ENCODE assay signal across 2 cellular contexts in the genomic region with DNA sequence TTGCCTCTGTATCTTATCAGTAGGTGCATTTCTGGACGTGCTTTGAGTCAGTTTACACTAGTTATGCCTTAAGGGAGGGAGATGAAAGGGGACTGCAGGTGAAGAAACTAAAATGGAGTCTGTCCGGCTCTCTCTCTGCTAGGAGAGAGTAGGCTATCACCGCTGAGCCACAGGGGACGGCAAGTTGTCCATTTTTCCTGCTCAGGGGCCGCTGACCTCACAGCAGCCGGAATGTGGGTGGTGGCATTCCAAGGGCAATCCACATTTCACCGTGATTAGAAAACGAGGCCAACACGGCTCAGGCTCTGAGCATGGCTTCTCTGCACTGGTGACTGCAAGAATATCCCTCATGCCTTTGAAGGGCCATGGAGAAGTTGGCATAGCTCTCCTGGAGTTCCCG.
A peak's percentile ranks its signal among the peaks of the same experiment; 100 is the strongest.
TF ChIP-seq lines count a peak whose summit lies in the region.

No MANE protein-coding gene starts in this region.

TF ChIP-seq in A549, 52 proteins besides CTCF, POLR2A, EP300 and RAD21 (continued from another document):
- no peak for TF ChIP-seq JUN (IDR thresholded peaks at IDR 0.05)
- TF ChIP-seq NR3C1 (IDR thresholded peaks at IDR 0.05) = no peak
- TF ChIP-seq CBX2 (IDR thresholded peaks at IDR 0.05; ENCODE audit: borderline replicate concordance, low read depth) = no peak
- TF ChIP-seq, protein P1, sequence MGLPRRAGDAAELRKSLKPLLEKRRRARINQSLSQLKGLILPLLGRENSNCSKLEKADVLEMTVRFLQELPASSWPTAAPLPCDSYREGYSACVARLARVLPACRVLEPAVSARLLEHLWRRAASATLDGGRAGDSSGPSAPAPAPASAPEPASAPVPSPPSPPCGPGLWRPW (IDR thresholded peaks at IDR 0.05) = no peak
- no peak for TF ChIP-seq CHD2 (IDR thresholded peaks at IDR 0.05; ENCODE audit: low read length, partially characterized antibody)
- TF ChIP-seq HOXB5 (CRISPR knock-in tag; IDR thresholded peaks at IDR 0.05) = peak; percentile 93
- TF ChIP-seq RARB (CRISPR knock-in tag; IDR thresholded peaks at IDR 0.05) = no peak
- no peak for TF ChIP-seq HDAC2 (IDR thresholded peaks at IDR 0.05)
- no peak for TF ChIP-seq BCL3 (IDR thresholded peaks at IDR 0.05)
- TF ChIP-seq TFCP2L1 (CRISPR knock-in tag; IDR thresholded peaks at IDR 0.05) = no peak
- TF ChIP-seq RCOR1 (IDR thresholded peaks at IDR 0.05; ENCODE audit: low read depth, low read length) = no peak
- TF ChIP-seq SREBF2 (IDR thresholded peaks at IDR 0.05) = no peak
- no peak for TF ChIP-seq KDM5A (IDR thresholded peaks at IDR 0.05)
- no peak for TF ChIP-seq RFX5 (IDR thresholded peaks at IDR 0.05)
- no peak for TF ChIP-seq MAZ (IDR thresholded peaks at IDR 0.05; ENCODE audit: borderline replicate concordance, low read depth, low read length)
- TF ChIP-seq MAFK (IDR thresholded peaks at IDR 0.05; ENCODE audit: partially characterized antibody) = no peak
- TF ChIP-seq, protein P2, sequence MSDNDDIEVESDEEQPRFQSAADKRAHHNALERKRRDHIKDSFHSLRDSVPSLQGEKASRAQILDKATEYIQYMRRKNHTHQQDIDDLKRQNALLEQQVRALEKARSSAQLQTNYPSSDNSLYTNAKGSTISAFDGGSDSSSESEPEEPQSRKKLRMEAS (IDR thresholded peaks at IDR 0.05) = peak; percentile 50; the same call in 1 of the 2 replicates
- no peak for TF ChIP-seq CHD4 (IDR thresholded peaks at IDR 0.05; ENCODE audit: borderline replicate concordance)
- peak; percentile 68; the same call in 1 of the 2 replicates for TF ChIP-seq HEYL (CRISPR knock-in tag; IDR thresholded peaks at IDR 0.05)
- no peak for TF ChIP-seq MYC (IDR thresholded peaks at IDR 0.05; ENCODE audit: borderline replicate concordance, low read length)
- TF ChIP-seq EHMT2 (IDR thresholded peaks at IDR 0.05; ENCODE audit: low read depth) = no peak
- TF ChIP-seq NPAS2 (CRISPR knock-in tag; IDR thresholded peaks at IDR 0.05; ENCODE audit: borderline replicate concordance) = no peak
- no peak for TF ChIP-seq RNF2 (IDR thresholded peaks at IDR 0.05; ENCODE audit: borderline replicate concordance, low read depth)
- TF ChIP-seq CBX8 (IDR thresholded peaks at IDR 0.05) = no peak
- no peak for TF ChIP-seq REST (IDR thresholded peaks at IDR 0.05)
- TF ChIP-seq SMC3 (IDR thresholded peaks at IDR 0.05) = no peak
- no peak for TF ChIP-seq JUNB (IDR thresholded peaks at IDR 0.05)
- TF ChIP-seq PHF8 (IDR thresholded peaks at IDR 0.05; ENCODE audit: borderline replicate concordance, low read depth) = no peak
- TF ChIP-seq, protein P3, sequence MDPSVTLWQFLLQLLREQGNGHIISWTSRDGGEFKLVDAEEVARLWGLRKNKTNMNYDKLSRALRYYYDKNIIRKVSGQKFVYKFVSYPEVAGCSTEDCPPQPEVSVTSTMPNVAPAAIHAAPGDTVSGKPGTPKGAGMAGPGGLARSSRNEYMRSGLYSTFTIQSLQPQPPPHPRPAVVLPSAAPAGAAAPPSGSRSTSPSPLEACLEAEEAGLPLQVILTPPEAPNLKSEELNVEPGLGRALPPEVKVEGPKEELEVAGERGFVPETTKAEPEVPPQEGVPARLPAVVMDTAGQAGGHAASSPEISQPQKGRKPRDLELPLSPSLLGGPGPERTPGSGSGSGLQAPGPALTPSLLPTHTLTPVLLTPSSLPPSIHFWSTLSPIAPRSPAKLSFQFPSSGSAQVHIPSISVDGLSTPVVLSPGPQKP (IDR thresholded peaks at IDR 0.05; ENCODE audit: low read depth, low read length) = no peak
- TF ChIP-seq, protein P4, sequence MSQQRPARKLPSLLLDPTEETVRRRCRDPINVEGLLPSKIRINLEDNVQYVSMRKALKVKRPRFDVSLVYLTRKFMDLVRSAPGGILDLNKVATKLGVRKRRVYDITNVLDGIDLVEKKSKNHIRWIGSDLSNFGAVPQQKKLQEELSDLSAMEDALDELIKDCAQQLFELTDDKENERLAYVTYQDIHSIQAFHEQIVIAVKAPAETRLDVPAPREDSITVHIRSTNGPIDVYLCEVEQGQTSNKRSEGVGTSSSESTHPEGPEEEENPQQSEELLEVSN (IDR thresholded peaks at IDR 0.05; ENCODE audit: borderline replicate concordance, low read depth) = no peak
- TF ChIP-seq FOSB (CRISPR knock-in tag; IDR thresholded peaks at IDR 0.05) = no peak
TF ChIP-seq in A549: peak in this region for 9.

TF ChIP-seq in HepG2, 621 proteins besides CTCF, POLR2A, EP300 and RAD21 (continued from another document):
- no peak for TF ChIP-seq GLMP (CRISPR knock-in tag; IDR thresholded peaks at IDR 0.05; ENCODE audit: borderline replicate concordance)
- TF ChIP-seq KAT7 (CRISPR knock-in tag; IDR thresholded peaks at IDR 0.05; ENCODE audit: borderline replicate concordance) = no peak
- peak; percentile 93 for TF ChIP-seq TEAD3 (CRISPR knock-in tag; optimal IDR thresholded peaks at IDR 0.05; ENCODE audit: borderline replicate concordance)
- peak; percentile 52 for TF ChIP-seq HOXA3 (CRISPR knock-in tag; IDR thresholded peaks at IDR 0.05)
- TF ChIP-seq, protein P5, sequence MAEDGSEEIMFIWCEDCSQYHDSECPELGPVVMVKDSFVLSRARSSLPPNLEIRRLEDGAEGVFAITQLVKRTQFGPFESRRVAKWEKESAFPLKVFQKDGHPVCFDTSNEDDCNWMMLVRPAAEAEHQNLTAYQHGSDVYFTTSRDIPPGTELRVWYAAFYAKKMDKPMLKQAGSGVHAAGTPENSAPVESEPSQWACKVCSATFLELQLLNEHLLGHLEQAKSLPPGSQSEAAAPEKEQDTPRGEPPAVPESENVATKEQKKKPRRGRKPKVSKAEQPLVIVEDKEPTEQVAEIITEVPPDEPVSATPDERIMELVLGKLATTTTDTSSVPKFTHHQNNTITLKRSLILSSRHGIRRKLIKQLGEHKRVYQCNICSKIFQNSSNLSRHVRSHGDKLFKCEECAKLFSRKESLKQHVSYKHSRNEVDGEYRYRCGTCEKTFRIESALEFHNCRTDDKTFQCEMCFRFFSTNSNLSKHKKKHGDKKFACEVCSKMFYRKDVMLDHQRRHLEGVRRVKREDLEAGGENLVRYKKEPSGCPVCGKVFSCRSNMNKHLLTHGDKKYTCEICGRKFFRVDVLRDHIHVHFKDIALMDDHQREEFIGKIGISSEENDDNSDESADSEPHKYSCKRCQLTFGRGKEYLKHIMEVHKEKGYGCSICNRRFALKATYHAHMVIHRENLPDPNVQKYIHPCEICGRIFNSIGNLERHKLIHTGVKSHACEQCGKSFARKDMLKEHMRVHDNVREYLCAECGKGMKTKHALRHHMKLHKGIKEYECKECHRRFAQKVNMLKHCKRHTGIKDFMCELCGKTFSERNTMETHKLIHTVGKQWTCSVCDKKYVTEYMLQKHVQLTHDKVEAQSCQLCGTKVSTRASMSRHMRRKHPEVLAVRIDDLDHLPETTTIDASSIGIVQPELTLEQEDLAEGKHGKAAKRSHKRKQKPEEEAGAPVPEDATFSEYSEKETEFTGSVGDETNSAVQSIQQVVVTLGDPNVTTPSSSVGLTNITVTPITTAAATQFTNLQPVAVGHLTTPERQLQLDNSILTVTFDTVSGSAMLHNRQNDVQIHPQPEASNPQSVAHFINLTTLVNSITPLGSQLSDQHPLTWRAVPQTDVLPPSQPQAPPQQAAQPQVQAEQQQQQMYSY (CRISPR knock-in tag; IDR thresholded peaks at IDR 0.05) = no peak
- TF ChIP-seq PTBP1 (IDR thresholded peaks at IDR 0.05; ENCODE audit: low read depth, low read length, poor library complexity, severe bottlenecking) = no peak
- peak; percentile 62; the same call in 1 of the 2 replicates for TF ChIP-seq ZBTB38 (CRISPR knock-in tag; IDR thresholded peaks at IDR 0.05)
- TF ChIP-seq MYC (CRISPR knock-in tag; IDR thresholded peaks at IDR 0.05; ENCODE audit: borderline replicate concordance) = 0 out of 2 replicates have a peak, but pooled peaks have one; percentile 27
- TF ChIP-seq ZNF296 (CRISPR knock-in tag; conservative IDR thresholded peaks at IDR 0.05) = no peak
- peak; percentile 56 for TF ChIP-seq MED1 (CRISPR knock-in tag; IDR thresholded peaks at IDR 0.05)
